ENCODE assay signal across 17 cellular contexts in genomic region chr2:58664523-58665155, GRCh38.
DNase-seq lines count a peak whose midpoint lies in the region; ATAC-seq, FAIRE-seq and TF ChIP-seq lines count a peak whose summit lies in the region.
"Had no signal": no experiment of that assay in that cellular context is flagged by ENCODE, and none has a peak within 500 bp of the region (broad histone marks: within the 10 kb centered on the region; RNA-seq: fewer than 3 reads in every experiment).

No MANE protein-coding gene starts in this region.

- H2AFZ ChIP-seq in SK-N-SH (ENCODE audit: low read depth), result no peak overlapping the region

- H3K4me3 Mint-ChIP-seq in type B pancreatic cell, result no peak overlapping the region
- H3K4me3 Mint-ChIP-seq: T-helper 17 cell had no signal

- H3K27me3 Mint-ChIP-seq in type B pancreatic cell, result no peaks in the 10 kb centered on the region
- H3K27me3 Mint-ChIP-seq: T-helper 17 cell had no signal

- CTCF ChIA-PET in SK-N-SH (lab: Yijun Ruan, JAX), result interaction anchor here (0.6 to 1.4 kb wide), 4 partner anchors 11 to 533 kb away, joined by 3 to 4 read pairs (median 4); no protein-coding TSS in a partner anchor

- TF ChIP-seq EP300 in SK-N-SH (IDR thresholded peaks at IDR 0.05; ENCODE audit: borderline replicate concordance in 1 of 2, low read depth in 1 of 2, low read length in 1 of 2), result peak in 1 of 2 experiments; percentile 69; a peak in 2 of 4 replicates

- no peaks in the 10 kb centered on the region for H3K27me3 ChIP-seq in SK-N-SH (ENCODE audit: insufficient read depth)

- ATAC-seq in GM18861 (IDR thresholded peaks at IDR 0.05; ENCODE audit: unreplicated experiment), result no peak
- ATAC-seq: T-helper 17 cell had no signal

- no peak overlapping the region for H3K27ac ChIP-seq in SK-N-SH (ENCODE audit: low read depth in 2 of 2, low read length in 1 of 2)

- TF ChIP-seq CTCF in SK-N-SH (IDR thresholded peaks at IDR 0.05) (no peak), fibroblast of mammary gland (conservative IDR thresholded peaks at IDR 0.05; ENCODE audit: control insufficient read depth, insufficient read depth, low read depth, low read length) (no peak), type B pancreatic cell (conservative IDR thresholded peaks at IDR 0.05) (no peak)

- POLR2A ChIA-PET in SK-N-SH (lab: Yijun Ruan, JAX), result no interaction called here

- no peaks in the 10 kb centered on the region for H3K4me1 Mint-ChIP-seq in type B pancreatic cell (ENCODE audit: unreplicated experiment)
- H3K4me1 Mint-ChIP-seq: T-helper 17 cell had no signal

- H3K27ac Mint-ChIP-seq in type B pancreatic cell, result no peak overlapping the region
- H3K27ac Mint-ChIP-seq: T-helper 17 cell had no signal

- H3F3A ChIP-seq in SK-N-SH (replicated peaks; ENCODE audit: insufficient read depth), result no peaks in the 10 kb centered on the region

- WGBS in SK-N-SH (ENCODE audit: low lambda C conversion rate), result 23% methylated on average over 5 of the region's 5 CpGs

- no peaks in the 10 kb centered on the region for H3K79me2 ChIP-seq in SK-N-SH (ENCODE audit: insufficient read depth)

- H3K9me3 ChIP-seq in SK-N-SH, result no peaks in the 10 kb centered on the region

- no peak overlapping the region for H3K9ac ChIP-seq in SK-N-SH

- no peaks in the 10 kb centered on the region for H4K20me1 ChIP-seq in SK-N-SH (ENCODE audit: insufficient read depth)

- H3K36me3 ChIP-seq in SK-N-SH (replicated peaks in 1 of 2; ENCODE audit: control insufficient read depth in 1 of 2, insufficient read depth in 2 of 2, low read length in 1 of 2), result no peaks in the 10 kb centered on the region

- no peaks in the 10 kb centered on the region for H3K36me3 Mint-ChIP-seq in type B pancreatic cell

- DNase-seq in NCI-H1417 (lab: John Stamatoyannopoulos, UW), result peak in 2 of 3 experiments; percentile 16 to 73
- DNase-seq in NCI-H1417 treated with DMSO at 0.1 percent for 48 hours (lab: John Stamatoyannopoulos, UW), result no peak
- DNase-seq in SK-N-SH, result peak; percentile 1
- DNase-seq in fibroblast of mammary gland (ENCODE audit: low read depth), result peak; percentile 8
- no peak for DNase-seq in type B pancreatic cell (ENCODE audit: extremely low spot score, unreplicated experiment)
- DNase-seq in COLO668 (lab: John Stamatoyannopoulos, UW; ENCODE audit: unreplicated experiment), result no peak
- DNase-seq: C1 segment of cervical spinal cord; DMS79; GOT3; NCI-H1048; NCI-H2029; NCI-H524 treated with DMSO at 0.1 percent for 48 hours; NK-92 treated with Interleukin-12 subunit alpha and Interleukin-12 subunit beta, amount 100 ng/mL, for 24 hours; SHP77 treated with DMSO at 0.1 percent for 48 hours; T-helper 17 cell had no signal

- peak; percentile 19 for FAIRE-seq in G401.6 (lab: Jason Lieb, UNC)

- H3K4me3 ChIP-seq in SK-N-SH (ENCODE audit: low read depth in 2 of 2, low read length in 1 of 2) (no peak overlapping the region), fibroblast of mammary gland (ENCODE audit: control insufficient read depth, low read depth, low read length) (no peak overlapping the region)

- H3K4me2 ChIP-seq in SK-N-SH, result no peak overlapping the region

- H3K9me3 Mint-ChIP-seq in type B pancreatic cell, result no peaks in the 10 kb centered on the region

- peaks cover 0 to 5% of the 10 kb centered on the region in 2 experiments; a peak in 2 of 4 replicates for H3K4me1 ChIP-seq in SK-N-SH (ENCODE audit: control insufficient read depth in 1 of 2, insufficient read depth in 2 of 2, low read depth in 1 of 2, low read length in 1 of 2)

- peak; percentile 17; the same call in 1 of the 2 replicates for TF ChIP-seq RAD21 in SK-N-SH (IDR thresholded peaks at IDR 0.05; ENCODE audit: low read length)

- H3K9me2 ChIP-seq in SK-N-SH, result 0 out of 2 replicates have a peak, but pooled peaks cover 3% of the 10 kb centered on the region

TF ChIP-seq in SK-N-SH, 30 proteins besides CTCF, POLR2A, EP300 and RAD21:
- TF ChIP-seq EZH2phosphoT487 (IDR thresholded peaks at IDR 0.05; ENCODE audit: borderline replicate concordance, low read depth) (no peak), RCOR1 (IDR thresholded peaks at IDR 0.05; ENCODE audit: low read length) (no peak), GATA2 (CRISPR knock-in tag; IDR thresholded peaks at IDR 0.05) (peak; percentile 74), CHD2 (IDR thresholded peaks at IDR 0.05; ENCODE audit: low read length, partially characterized antibody) (peak; percentile 40), SIN3A (IDR thresholded peaks at IDR 0.05; ENCODE audit: borderline replicate concordance, low read depth, low read length) (no peak), RFX5 (IDR thresholded peaks at IDR 0.05; ENCODE audit: low read length) (no peak), YY1 (IDR thresholded peaks at IDR 0.05; ENCODE audit: low read depth) (no peak), TCF12 (IDR thresholded peaks at IDR 0.05) (no peak), FOXM1 (IDR thresholded peaks at IDR 0.05; ENCODE audit: low read depth) (no peak), MXI1 (IDR thresholded peaks at IDR 0.05; ENCODE audit: low read depth, low read length) (no peak), TAF1 (IDR thresholded peaks at IDR 0.05; ENCODE audit: borderline replicate concordance, low read depth, low read length) (no peak), FOXJ3 (CRISPR knock-in tag; IDR thresholded peaks at IDR 0.05) (peak; percentile 25; the same call in 1 of the 2 replicates), NRF1 (IDR thresholded peaks at IDR 0.05; ENCODE audit: low read depth, low read length) (no peak)

Comparison
In these comparisons a context has a peak if more than half of its experiments do, and no peak if none do; other contexts are left out.
1. DNase-seq: peak in NCI-H1417 (2 of 3), SK-N-SH (single experiment) and fibroblast of mammary gland (single experiment); none in NCI-H1417 treated with DMSO at 0.1 percent for 48 hours (single experiment), type B pancreatic cell (single experiment) and COLO668 (single experiment).